Comparison of ENCODE assay signal across 28 cellular contexts in genomic region chr10:64102264-64102633, GRCh38.
"Had no signal": no experiment of that assay in that cellular context is flagged by ENCODE, and none has a peak within 500 bp of the region (broad histone marks: within the 10 kb centered on the region; RNA-seq: fewer than 3 reads in every experiment).

No MANE protein-coding gene starts in this region.

- H3K4me3 ChIP-seq: stomach, suprapubic skin, testis, thoracic aorta, thyroid gland, tibial artery, tibial nerve, transverse colon, upper lobe of left lung, upper lobe of right lung, uterus, vagina had no signal

- ATAC-seq: stimulated activated memory B cell treated with anti-CD40 and anti-IgM and Interleukin-4, amounts not matched to agents 10 μg/mL and 1 μg/mL and 100 μg/mL, for 72 hours; stimulated activated naive B cell treated with anti-CD40 and anti-IgM and Interleukin-4, amounts not matched to agents 10 μg/mL and 1 μg/mL and 100 μg/mL, for 72 hours; stimulated activated naive CD8-positive, alpha-beta T cell treated with anti-CD3 and anti-CD28 coated beads, Interleukin-15, Interleukin-2, amounts not matched to agents 100 U/mL and 50 U/mL, for 24 hours; upper lobe of right lung had no signal

- H3K4me3 Mint-ChIP-seq: stimulated activated effector memory CD8-positive, alpha-beta T cell treated with anti-CD3 and anti-CD28 coated beads, Interleukin-12 subunit alpha, Interleukin-12 subunit beta, amount 100 ng/mL, for 72 hours; stimulated activated memory B cell treated with anti-CD40 and anti-IgM and Interleukin-4, amounts not matched to agents 10 μg/mL and 1 μg/mL and 100 μg/mL, for 72 hours; stimulated activated naive B cell treated with anti-CD40 and anti-IgM and Interleukin-4, amounts not matched to agents 10 μg/mL and 1 μg/mL and 100 μg/mL, for 72 hours; stimulated activated naive CD8-positive, alpha-beta T cell treated with anti-CD3 and anti-CD28 coated beads, Interleukin-15, amount 100 ng/mL, for 72 hours; stimulated activated naive CD8-positive, alpha-beta T cell treated with anti-CD3 and anti-CD28 coated beads, Interleukin-15, Interleukin-2, amounts not matched to agents 100 ng/mL and 50 ng/mL, for 24 hours; type B pancreatic cell had no signal

- H3K36me3 ChIP-seq: stomach, suprapubic skin, thoracic aorta, thyroid gland, tibial artery, tibial nerve, transverse colon, upper lobe of left lung, upper lobe of right lung, uterus, vagina had no signal

- H3K4me1 ChIP-seq: stomach, suprapubic skin, testis, thyroid gland, tibial artery, tibial nerve, transverse colon, upper lobe of left lung, upper lobe of right lung, uterus, vagina had no signal

- H3K9me3 ChIP-seq: stomach, suprapubic skin, testis, thoracic aorta, thyroid gland, tibial artery, tibial nerve, transverse colon, upper lobe of left lung, upper lobe of right lung, uterus, vagina had no signal

- H3K27me3 ChIP-seq: stomach, suprapubic skin, testis, thyroid gland, tibial artery, tibial nerve, transverse colon, upper lobe of left lung, upper lobe of right lung, uterus, vagina had no signal

- H3K36me3 Mint-ChIP-seq: stimulated activated effector memory CD8-positive, alpha-beta T cell treated with anti-CD3 and anti-CD28 coated beads, Interleukin-12 subunit alpha, Interleukin-12 subunit beta, amount 100 ng/mL, for 72 hours; stimulated activated memory B cell treated with anti-CD40 and anti-IgM and Interleukin-4, amounts not matched to agents 10 μg/mL and 1 μg/mL and 100 μg/mL, for 72 hours; stimulated activated naive B cell treated with anti-CD40 and anti-IgM and Interleukin-4, amounts not matched to agents 10 μg/mL and 1 μg/mL and 100 μg/mL, for 72 hours; type B pancreatic cell had no signal

- FAIRE-seq: urothelium cell line had no signal

- DNase-seq: stimulated activated CD4-positive, alpha-beta T cell treated with anti-CD3 and anti-CD28 coated beads, Interleukin-2, amount 100 ng/mL, for 48 hours; stimulated activated CD4-positive, alpha-beta T cell treated with anti-CD3 and anti-CD28 coated beads, Interleukin-4, amount 100 ng/mL, for 1 hour; stimulated activated CD4-positive, alpha-beta T cell treated with anti-CD3 and anti-CD28 coated beads, Interleukin-4, amount 100 ng/mL, for 24 hours; stimulated activated CD4-positive, alpha-beta T cell treated with anti-CD3 and anti-CD28 coated beads, Interleukin-4, amount 100 ng/mL, for 4 hours; stimulated activated CD8-positive, alpha-beta memory T cell treated with anti-CD3 and anti-CD28 coated beads, Interleukin-4, amount 100 ng/mL, for 48 hours; stimulated activated naive B cell treated with anti-CD40 and anti-IgM and Interleukin-4, amounts not matched to agents 10 μg/mL and 1 μg/mL and 100 μg/mL, for 72 hours; stimulated activated naive CD4-positive, alpha-beta T cell; stimulated activated naive CD4-positive, alpha-beta T cell treated with Interleukin-2 at 50 U/mL for 16 hours; stimulated activated naive CD8-positive, alpha-beta T cell treated with anti-CD3 and anti-CD28 coated beads, Interleukin-15, amount 100 ng/mL, for 72 hours; stimulated activated naive CD8-positive, alpha-beta T cell treated with anti-CD3 and anti-CD28 coated beads, Interleukin-15, Interleukin-2, amounts not matched to agents 100 U/mL and 50 U/mL, for 24 hours; stomach; substantia nigra; testis; thyroid gland; tibial artery; transverse colon; upper lobe of left lung; upper lobe of right lung; uterus had no signal

- H3K4me1 Mint-ChIP-seq: stimulated activated effector memory CD8-positive, alpha-beta T cell treated with anti-CD3 and anti-CD28 coated beads, Interleukin-12 subunit alpha, Interleukin-12 subunit beta, amount 100 ng/mL, for 72 hours; stimulated activated memory B cell treated with anti-CD40 and anti-IgM and Interleukin-4, amounts not matched to agents 10 μg/mL and 1 μg/mL and 100 μg/mL, for 72 hours; stimulated activated naive B cell treated with anti-CD40 and anti-IgM and Interleukin-4, amounts not matched to agents 10 μg/mL and 1 μg/mL and 100 μg/mL, for 72 hours; stimulated activated naive CD8-positive, alpha-beta T cell treated with anti-CD3 and anti-CD28 coated beads, Interleukin-15, amount 100 ng/mL, for 72 hours had no signal

- H3K27me3 Mint-ChIP-seq: stimulated activated memory B cell treated with anti-CD40 and anti-IgM and Interleukin-4, amounts not matched to agents 10 μg/mL and 1 μg/mL and 100 μg/mL, for 72 hours; stimulated activated naive CD8-positive, alpha-beta T cell treated with anti-CD3 and anti-CD28 coated beads, Interleukin-15, amount 100 ng/mL, for 72 hours; stimulated activated naive CD8-positive, alpha-beta T cell treated with anti-CD3 and anti-CD28 coated beads, Interleukin-15, Interleukin-2, amounts not matched to agents 100 ng/mL and 50 ng/mL, for 24 hours; type B pancreatic cell had no signal

- H3K9me3 Mint-ChIP-seq: stimulated activated effector memory CD8-positive, alpha-beta T cell treated with anti-CD3 and anti-CD28 coated beads, Interleukin-12 subunit alpha, Interleukin-12 subunit beta, amount 100 ng/mL, for 72 hours; stimulated activated memory B cell treated with anti-CD40 and anti-IgM and Interleukin-4, amounts not matched to agents 10 μg/mL and 1 μg/mL and 100 μg/mL, for 72 hours; stimulated activated naive B cell treated with anti-CD40 and anti-IgM and Interleukin-4, amounts not matched to agents 10 μg/mL and 1 μg/mL and 100 μg/mL, for 72 hours; stimulated activated naive CD8-positive, alpha-beta T cell treated with anti-CD3 and anti-CD28 coated beads, Interleukin-15, amount 100 ng/mL, for 72 hours; stimulated activated naive CD8-positive, alpha-beta T cell treated with anti-CD3 and anti-CD28 coated beads, Interleukin-15, Interleukin-2, amounts not matched to agents 100 ng/mL and 50 ng/mL, for 24 hours; type B pancreatic cell had no signal

- H3K27ac Mint-ChIP-seq: stimulated activated effector memory CD8-positive, alpha-beta T cell treated with anti-CD3 and anti-CD28 coated beads, Interleukin-12 subunit alpha, Interleukin-12 subunit beta, amount 100 ng/mL, for 72 hours; stimulated activated memory B cell treated with anti-CD40 and anti-IgM and Interleukin-4, amounts not matched to agents 10 μg/mL and 1 μg/mL and 100 μg/mL, for 72 hours; stimulated activated naive B cell treated with anti-CD40 and anti-IgM and Interleukin-4, amounts not matched to agents 10 μg/mL and 1 μg/mL and 100 μg/mL, for 72 hours; stimulated activated naive CD8-positive, alpha-beta T cell treated with anti-CD3 and anti-CD28 coated beads, Interleukin-15, amount 100 ng/mL, for 72 hours; stimulated activated naive CD8-positive, alpha-beta T cell treated with anti-CD3 and anti-CD28 coated beads, Interleukin-15, Interleukin-2, amounts not matched to agents 100 ng/mL and 50 ng/mL, for 24 hours; type B pancreatic cell had no signal

- H3K27ac ChIP-seq: stomach, suprapubic skin, testis, thoracic aorta, thyroid gland, tibial artery, tibial nerve, transverse colon, upper lobe of left lung, upper lobe of right lung, uterus, vagina had no signal
